Comparison of ENCODE assay signal across 1 cellular context in genomic region chr9:113558632-113559502, GRCh38.
TF ChIP-seq lines count a peak whose summit lies in the region.

No MANE protein-coding gene starts in this region.

TF ChIP-seq in H1, 55 proteins besides CTCF, POLR2A, EP300 and RAD21 (continued from another document):
- TF ChIP-seq CHD7 (IDR thresholded peaks at IDR 0.05; ENCODE audit: insufficient replicate concordance, low read length) (no peak), BCL11A (IDR thresholded peaks at IDR 0.05; ENCODE audit: low read depth in 2 of 2, low read length in 2 of 2) (no peak), GTF2F1 (IDR thresholded peaks at IDR 0.05; ENCODE audit: borderline replicate concordance, low read depth, low read length) (no peak), BRCA1 (IDR thresholded peaks at IDR 0.05; ENCODE audit: low read depth, low read length) (no peak), TEAD4 (IDR thresholded peaks at IDR 0.05; ENCODE audit: low read depth, low read length) (no peak), SIN3A (conservative IDR thresholded peaks at IDR 0.05 in 1 of 2, IDR thresholded peaks at IDR 0.05 in 1 of 2; ENCODE audit: low read depth in 1 of 2, low read length in 2 of 2) (no peak), SAP30 (IDR thresholded peaks at IDR 0.05; ENCODE audit: insufficient read depth, insufficient replicate concordance, low read length) (no peak)
